ENCODE assay signal across 12 cellular contexts in the genomic region with DNA sequence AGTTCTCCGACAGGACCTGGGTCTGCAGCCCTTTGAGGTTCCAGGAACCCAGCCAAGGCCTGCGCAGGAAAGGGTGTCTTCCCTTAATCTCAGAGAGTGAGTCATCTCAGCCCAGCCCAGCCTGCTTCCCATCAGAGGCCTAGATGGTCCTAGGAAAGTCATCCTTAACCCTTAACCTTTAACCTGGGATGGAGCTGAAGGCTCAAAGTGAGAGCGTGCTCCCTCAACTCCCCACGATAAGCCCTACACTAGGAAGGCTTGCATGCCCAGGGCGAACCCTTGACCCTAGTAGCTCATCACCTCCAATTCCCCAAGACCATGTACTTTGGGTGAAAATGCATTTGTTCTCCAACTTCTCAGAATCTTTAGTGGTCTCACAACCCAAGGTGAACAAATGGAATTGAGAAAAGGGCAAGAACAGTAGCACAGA. TPM values are rescaled to one million over a fixed set of nuclear protein-coding genes. Genes with fewer than 3 reads are reported as not detected.
DNase-seq lines count a peak whose midpoint lies in the region; ATAC-seq and TF ChIP-seq lines count a peak whose summit lies in the region.
"Had no signal": no experiment of that assay in that cellular context is flagged by ENCODE, and none has a peak within 500 bp of the region (broad histone marks: within the 10 kb centered on the region; RNA-seq: fewer than 3 reads in every experiment).

No MANE protein-coding gene starts in this region.

- peak; percentile 84 for DNase-seq in ELR (ENCODE audit: low read depth)
- no peak for DNase-seq in SK-N-MC (ENCODE audit: low read depth, low spot score)
- DNase-seq in erythroblast (lab: John Stamatoyannopoulos, UW), result peak in 1 of 2 experiments; percentile 75
- DNase-seq in mesenteric fat pad (ENCODE audit: low spot score), result no peak
- no peak for DNase-seq in stimulated activated CD8-positive, alpha-beta memory T cell treated with anti-CD3 and anti-CD28 coated beads, Interleukin-4, amount 100 ng/mL, for 48 hours
- DNase-seq: central memory CD4-positive, alpha-beta T cell; T-helper 1 cell had no signal

- WGBS in gastroesophageal sphincter (ENCODE audit: low coverage in 1 of 2), 2 donors, result 23 to 68% methylated on average over 3 to 4 of the region's 5 CpGs

- H3K4me3 ChIP-seq in SK-N-MC, result no peak overlapping the region
- H3K4me3 ChIP-seq in gastroesophageal sphincter, result no peak overlapping the region
- H3K4me3 ChIP-seq: vagina had no signal

- no peak overlapping the region for H3K9ac ChIP-seq in SK-N-MC (ENCODE audit: insufficient read length)

- TF ChIP-seq EP300 in gastroesophageal sphincter (IDR thresholded peaks at IDR 0.05), result no peak

- H3K4me1 ChIP-seq in gastroesophageal sphincter, result peaks cover 0 to 29% (median 0%) of the 10 kb centered on the region in 3 donors

- H3K27me3 ChIP-seq in gastroesophageal sphincter, result no peaks in the 10 kb centered on the region
- H3K27me3 ChIP-seq: vagina had no signal

- no peak for ATAC-seq in gastroesophageal sphincter
- ATAC-seq in HG02623 (IDR thresholded peaks at IDR 0.05; ENCODE audit: unreplicated experiment), result no peak

- peak overlapping the region; percentile 45 for H3K27ac ChIP-seq in 22Rv1
- peak overlapping the region; percentile 58 for H3K27ac ChIP-seq in SK-N-MC
- H3K27ac ChIP-seq in gastroesophageal sphincter, result no peak overlapping the region
- H3K27ac ChIP-seq: vagina had no signal

- peak; percentile 33 for TF ChIP-seq POLR2A in erythroblast (IDR thresholded peaks at IDR 0.05; ENCODE audit: low read length)
- no peak for TF ChIP-seq POLR2A in gastroesophageal sphincter (IDR thresholded peaks at IDR 0.05)

- no peak for TF ChIP-seq CTCF in 22Rv1 (IDR thresholded peaks at IDR 0.05)
- no peak for TF ChIP-seq CTCF in gastroesophageal sphincter (IDR thresholded peaks at IDR 0.05)

- H3K9me3 ChIP-seq in SK-N-MC (ENCODE audit: low read depth, low read length) (no peaks in the 10 kb centered on the region), gastroesophageal sphincter (no peaks in the 10 kb centered on the region)
- H3K9me3 ChIP-seq: vagina had no signal

- peaks cover 26% of the 10 kb centered on the region for H3K36me3 ChIP-seq in SK-N-MC (ENCODE audit: insufficient read depth, low read length)
- H3K36me3 ChIP-seq in gastroesophageal sphincter, result peaks cover 0 to 31% of the 10 kb centered on the region in 2 donors

RNA-seq across cellular contexts. Expression of a gene that starts 4.8 kb away (rescaled TPM):
- 10 to 100 TPM; 33.2 to 63.0 (median 49.0) TPM for total RNA-seq in gastroesophageal sphincter
- total RNA-seq in mesenteric fat pad, result 64.5 TPM

RNA-seq across cellular contexts. Expression of a gene that starts 15.0 kb away (rescaled TPM):
- 10 to 100 TPM; 55.6 to 85.5 (median 60.4) TPM for total RNA-seq in gastroesophageal sphincter
- 41.2 TPM for total RNA-seq in mesenteric fat pad

RNA-seq across cellular contexts. Expression of a gene that starts 17.7 kb away (rescaled TPM):
- 10 to 100 TPM; 28.3 to 36.1 (median 29.8) TPM for total RNA-seq in gastroesophageal sphincter
- total RNA-seq in mesenteric fat pad, result 35.8 TPM

RNA-seq across cellular contexts. Expression of a gene that starts 34.0 kb away (rescaled TPM):
- total RNA-seq in gastroesophageal sphincter (1 to 10 TPM; 1.8 to 6.9 (median 3.9) TPM), mesenteric fat pad (not detected)
- total RNA-seq: renal cortical epithelial cell, vagina had no signal

Comparison
In these comparisons a context has a peak if more than half of its experiments do, and no peak if none do; other contexts are left out.
1. H3K27ac ChIP-seq: peak in 22Rv1 (single experiment) and SK-N-MC (single experiment); none in gastroesophageal sphincter (0 of 4).